Comparison of ENCODE assay signal across 1 cellular context in the genomic region with DNA sequence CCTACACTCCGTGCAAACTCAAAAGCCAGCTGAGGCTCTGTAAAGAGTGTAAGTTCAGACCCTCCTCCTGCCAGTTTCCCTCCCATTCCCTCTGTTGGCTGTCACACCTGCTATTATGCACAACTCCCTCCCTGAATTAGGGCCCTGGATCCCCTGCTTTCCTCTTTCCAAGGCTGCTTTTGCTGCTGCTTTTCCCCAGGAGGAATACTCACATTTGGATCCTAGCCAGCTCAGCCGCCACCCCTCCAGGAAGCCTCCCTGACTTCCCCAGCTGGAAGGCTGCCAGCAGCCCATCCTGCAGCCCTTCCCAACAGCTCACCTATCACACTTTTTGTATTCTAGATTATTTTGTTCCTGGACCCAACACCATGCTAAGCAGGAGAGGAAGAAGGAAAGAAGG.
TF ChIP-seq lines count a peak whose summit lies in the region.

No MANE protein-coding gene starts in this region.

TF ChIP-seq in WTC11, 78 proteins besides CTCF, POLR2A, EP300 and RAD21 (continued from another document):
- TF ChIP-seq, protein P1, sequence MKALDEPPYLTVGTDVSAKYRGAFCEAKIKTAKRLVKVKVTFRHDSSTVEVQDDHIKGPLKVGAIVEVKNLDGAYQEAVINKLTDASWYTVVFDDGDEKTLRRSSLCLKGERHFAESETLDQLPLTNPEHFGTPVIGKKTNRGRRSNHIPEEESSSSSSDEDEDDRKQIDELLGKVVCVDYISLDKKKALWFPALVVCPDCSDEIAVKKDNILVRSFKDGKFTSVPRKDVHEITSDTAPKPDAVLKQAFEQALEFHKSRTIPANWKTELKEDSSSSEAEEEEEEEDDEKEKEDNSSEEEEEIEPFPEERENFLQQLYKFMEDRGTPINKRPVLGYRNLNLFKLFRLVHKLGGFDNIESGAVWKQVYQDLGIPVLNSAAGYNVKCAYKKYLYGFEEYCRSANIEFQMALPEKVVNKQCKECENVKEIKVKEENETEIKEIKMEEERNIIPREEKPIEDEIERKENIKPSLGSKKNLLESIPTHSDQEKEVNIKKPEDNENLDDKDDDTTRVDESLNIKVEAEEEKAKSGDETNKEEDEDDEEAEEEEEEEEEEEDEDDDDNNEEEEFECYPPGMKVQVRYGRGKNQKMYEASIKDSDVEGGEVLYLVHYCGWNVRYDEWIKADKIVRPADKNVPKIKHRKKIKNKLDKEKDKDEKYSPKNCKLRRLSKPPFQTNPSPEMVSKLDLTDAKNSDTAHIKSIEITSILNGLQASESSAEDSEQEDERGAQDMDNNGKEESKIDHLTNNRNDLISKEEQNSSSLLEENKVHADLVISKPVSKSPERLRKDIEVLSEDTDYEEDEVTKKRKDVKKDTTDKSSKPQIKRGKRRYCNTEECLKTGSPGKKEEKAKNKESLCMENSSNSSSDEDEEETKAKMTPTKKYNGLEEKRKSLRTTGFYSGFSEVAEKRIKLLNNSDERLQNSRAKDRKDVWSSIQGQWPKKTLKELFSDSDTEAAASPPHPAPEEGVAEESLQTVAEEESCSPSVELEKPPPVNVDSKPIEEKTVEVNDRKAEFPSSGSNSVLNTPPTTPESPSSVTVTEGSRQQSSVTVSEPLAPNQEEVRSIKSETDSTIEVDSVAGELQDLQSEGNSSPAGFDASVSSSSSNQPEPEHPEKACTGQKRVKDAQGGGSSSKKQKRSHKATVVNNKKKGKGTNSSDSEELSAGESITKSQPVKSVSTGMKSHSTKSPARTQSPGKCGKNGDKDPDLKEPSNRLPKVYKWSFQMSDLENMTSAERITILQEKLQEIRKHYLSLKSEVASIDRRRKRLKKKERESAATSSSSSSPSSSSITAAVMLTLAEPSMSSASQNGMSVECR (CRISPR knock-in tag; IDR thresholded peaks at IDR 0.05; ENCODE audit: borderline replicate concordance): no peak
- no peak for TF ChIP-seq GRHL2 (CRISPR knock-in tag; IDR thresholded peaks at IDR 0.05; ENCODE audit: insufficient replicate concordance, severe bottlenecking)
- TF ChIP-seq, protein P2, sequence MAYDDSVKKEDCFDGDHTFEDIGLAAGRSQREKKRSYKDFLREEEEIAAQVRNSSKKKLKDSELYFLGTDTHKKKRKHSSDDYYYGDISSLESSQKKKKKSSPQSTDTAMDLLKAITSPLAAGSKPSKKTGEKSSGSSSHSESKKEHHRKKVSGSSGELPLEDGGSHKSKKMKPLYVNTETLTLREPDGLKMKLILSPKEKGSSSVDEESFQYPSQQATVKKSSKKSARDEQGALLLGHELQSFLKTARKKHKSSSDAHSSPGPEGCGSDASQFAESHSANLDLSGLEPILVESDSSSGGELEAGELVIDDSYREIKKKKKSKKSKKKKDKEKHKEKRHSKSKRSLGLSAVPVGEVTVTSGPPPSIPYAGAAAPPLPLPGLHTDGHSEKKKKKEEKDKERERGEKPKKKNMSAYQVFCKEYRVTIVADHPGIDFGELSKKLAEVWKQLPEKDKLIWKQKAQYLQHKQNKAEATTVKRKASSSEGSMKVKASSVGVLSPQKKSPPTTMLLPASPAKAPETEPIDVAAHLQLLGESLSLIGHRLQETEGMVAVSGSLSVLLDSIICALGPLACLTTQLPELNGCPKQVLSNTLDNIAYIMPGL (CRISPR knock-in tag; IDR thresholded peaks at IDR 0.05): no peak
- TF ChIP-seq, protein P3, sequence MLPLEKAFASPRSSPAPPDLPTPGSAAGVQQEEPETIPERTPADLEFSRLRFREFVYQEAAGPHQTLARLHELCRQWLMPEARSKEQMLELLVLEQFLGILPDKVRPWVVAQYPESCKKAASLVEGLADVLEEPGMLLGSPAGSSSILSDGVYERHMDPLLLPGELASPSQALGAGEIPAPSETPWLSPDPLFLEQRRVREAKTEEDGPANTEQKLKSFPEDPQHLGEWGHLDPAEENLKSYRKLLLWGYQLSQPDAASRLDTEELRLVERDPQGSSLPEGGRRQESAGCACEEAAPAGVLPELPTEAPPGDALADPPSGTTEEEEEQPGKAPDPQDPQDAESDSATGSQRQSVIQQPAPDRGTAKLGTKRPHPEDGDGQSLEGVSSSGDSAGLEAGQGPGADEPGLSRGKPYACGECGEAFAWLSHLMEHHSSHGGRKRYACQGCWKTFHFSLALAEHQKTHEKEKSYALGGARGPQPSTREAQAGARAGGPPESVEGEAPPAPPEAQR (CRISPR knock-in tag; IDR thresholded peaks at IDR 0.05): no peak
- TF ChIP-seq, protein P4, sequence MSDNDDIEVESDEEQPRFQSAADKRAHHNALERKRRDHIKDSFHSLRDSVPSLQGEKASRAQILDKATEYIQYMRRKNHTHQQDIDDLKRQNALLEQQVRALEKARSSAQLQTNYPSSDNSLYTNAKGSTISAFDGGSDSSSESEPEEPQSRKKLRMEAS (CRISPR knock-in tag; IDR thresholded peaks at IDR 0.05): no peak
- TF ChIP-seq NFATC4 (CRISPR knock-in tag; IDR thresholded peaks at IDR 0.05): no peak
TF ChIP-seq in WTC11: peak in this region for 0.
